In genomic region chr11:81987829-81988472, GRCh38 we compare ENCODE assay signal across 12 cellular contexts.
DNase-seq lines count a peak whose midpoint lies in the region; ATAC-seq and TF ChIP-seq lines count a peak whose summit lies in the region.
"Had no signal": no experiment of that assay in that cellular context is flagged by ENCODE, and none has a peak within 500 bp of the region (broad histone marks: within the 10 kb centered on the region; RNA-seq: fewer than 3 reads in every experiment).

No MANE protein-coding gene starts in this region.

- DNase-seq in choroid plexus epithelial cell (ENCODE audit: low read depth) = peak; percentile 90
- peak; percentile 79 for DNase-seq in posterior vena cava (ENCODE audit: low spot score)
- DNase-seq in nucleus accumbens (lab: John Stamatoyannopoulos, UW) = no peak
- DNase-seq in NCI-H1048 (lab: John Stamatoyannopoulos, UW) = no peak
- DNase-seq in HEK293T (ENCODE audit: extremely low spot score) = no peak
- DNase-seq: activated gamma-delta T cell treated with Interleukin-2 at 50 U/mL for 16 hours; NCI-H2081; stimulated activated CD8-positive, alpha-beta memory T cell treated with anti-CD3 and anti-CD28 coated beads, Interleukin-4, amount 100 ng/mL, for 48 hours had no signal

- CTCF ChIA-PET in HEK293T (lab: Yijun Ruan, JAX) = no interaction called here

- no peak overlapping the region for H3K4me3 ChIP-seq in choroid plexus epithelial cell (ENCODE audit: low read depth, low read length)
- H3K4me3 ChIP-seq: esophagus muscularis mucosa had no signal

- ATAC-seq in GM19463 (IDR thresholded peaks at IDR 0.05; ENCODE audit: unreplicated experiment) (peak; percentile 90), HG03066 (IDR thresholded peaks at IDR 0.05; ENCODE audit: low read depth, unreplicated experiment) (peak; percentile 68), GM21825 (IDR thresholded peaks at IDR 0.05; ENCODE audit: unreplicated experiment) (no peak)

- POLR2A ChIA-PET in HEK293T (lab: Yijun Ruan, JAX) = no interaction called here

- intact Hi-C loops in posterior vena cava (cut with DNase I) = no loop called here

- no peak for TF ChIP-seq CTCF in choroid plexus epithelial cell (conservative IDR thresholded peaks at IDR 0.05; ENCODE audit: low read depth, low read length)

TF ChIP-seq in HEK293T, 16 proteins besides CTCF, POLR2A, EP300 and RAD21:
- TF ChIP-seq SP1 (IDR thresholded peaks at IDR 0.05) (no peak), NFRKB (IDR thresholded peaks at IDR 0.05) (no peak), FOXK2 (IDR thresholded peaks at IDR 0.05) (no peak), HDGF (IDR thresholded peaks at IDR 0.05; ENCODE audit: borderline replicate concordance) (no peak), TARDBP (IDR thresholded peaks at IDR 0.05) (no peak), CTBP1 (IDR thresholded peaks at IDR 0.05; ENCODE audit: borderline replicate concordance) (no peak), SUZ12 (IDR thresholded peaks at IDR 0.05) (no peak), ARNT (IDR thresholded peaks at IDR 0.05) (no peak), FOXA1 (IDR thresholded peaks at IDR 0.05) (no peak), PKNOX1 (IDR thresholded peaks at IDR 0.05) (no peak), ELF4 (IDR thresholded peaks at IDR 0.05) (no peak), BHLHE40 (IDR thresholded peaks at IDR 0.05; ENCODE audit: borderline replicate concordance) (no peak)

Comparison
In these comparisons a context has a peak if more than half of its experiments do, and no peak if none do; other contexts are left out.
1. DNase-seq: peak in choroid plexus epithelial cell (single experiment) and posterior vena cava (single experiment); none in nucleus accumbens (0 of 56), NCI-H1048 (single experiment) and HEK293T (single experiment).